ENCODE assay signal across 21 cellular contexts in genomic region chr16:72604375-72604774, GRCh38.
DNase-seq lines count a peak whose midpoint lies in the region; ATAC-seq, FAIRE-seq and TF ChIP-seq lines count a peak whose summit lies in the region.
"Had no signal": no experiment of that assay in that cellular context is flagged by ENCODE, and none has a peak within 500 bp of the region (broad histone marks: within the 10 kb centered on the region; RNA-seq: fewer than 3 reads in every experiment).

No MANE protein-coding gene starts in this region.

- TF ChIP-seq CTCF in GM12865 (IDR thresholded peaks at IDR 0.05; ENCODE audit: insufficient read depth, low read depth, low read length, missing control alignments): no peak

- 0 out of 2 replicates have a peak, but pooled peaks cover 2% of the 10 kb centered on the region for H3K4me1 ChIP-seq in Karpas-422 (ENCODE audit: low read length)

- H3K27me3 ChIP-seq in Karpas-422 (ENCODE audit: low read length): no peaks in the 10 kb centered on the region
- H3K27me3 ChIP-seq: MG63 had no signal

- no peak overlapping the region for H2AFZ ChIP-seq in Karpas-422 (ENCODE audit: low read length)

- no peaks in the 10 kb centered on the region for H3K9me2 ChIP-seq in Karpas-422 (replicated peaks; ENCODE audit: insufficient read depth, low read length)
- H3K9me2 ChIP-seq: SK-N-SH had no signal

- no peaks in the 10 kb centered on the region for H4K20me1 ChIP-seq in Karpas-422 (ENCODE audit: insufficient read depth, low read depth, low read length)

- no peak overlapping the region for H3K4me2 ChIP-seq in Karpas-422 (ENCODE audit: low read depth, low read length, poor library complexity, severe bottlenecking)
- H3K4me2 ChIP-seq: KMS-11, SK-N-SH had no signal

- H3K9ac ChIP-seq in Karpas-422 (ENCODE audit: low read length): no peak overlapping the region
- H3K9ac ChIP-seq: KMS-11, SK-N-SH had no signal

- peak; percentile 44 for FAIRE-seq in GM19239 (lab: Jason Lieb, UNC)
- FAIRE-seq: GM12891, H54, HepG2 had no signal

- no peaks in the 10 kb centered on the region for H3K9me3 ChIP-seq in Karpas-422 (ENCODE audit: low read length)
- H3K9me3 ChIP-seq: MG63, SK-N-SH had no signal

- no peak overlapping the region for H3K27ac ChIP-seq in Karpas-422 (ENCODE audit: low read length)
- H3K27ac ChIP-seq: C4-2B, KMS-11 had no signal

- peak; percentile 51 for ATAC-seq in HG02981 (IDR thresholded peaks at IDR 0.05; ENCODE audit: unreplicated experiment)
- ATAC-seq in GM21786 (IDR thresholded peaks at IDR 0.05; ENCODE audit: unreplicated experiment): no peak
- ATAC-seq: HepG2, Panc1 had no signal

- no peaks in the 10 kb centered on the region for H3K36me3 ChIP-seq in Karpas-422 (ENCODE audit: insufficient read depth, low read length)
- H3K36me3 ChIP-seq: MG63 had no signal

- no peak overlapping the region for H3K4me3 ChIP-seq in GM12865 (ENCODE audit: low read depth, low read length)
- no peak overlapping the region for H3K4me3 ChIP-seq in Karpas-422 (ENCODE audit: low read length)
- H3K4me3 ChIP-seq: MG63 had no signal

- DNase-seq in GM12865 (ENCODE audit: low read depth) (peak; percentile 63), GM19239 (ENCODE audit: insufficient read length, low spot score) (no peak), Karpas-422 (peak; percentile 9), cortex of kidney (lab: John Stamatoyannopoulos, UW) (no peak), NCI-H146 treated with DMSO at 0.1 percent for 48 hours (lab: John Stamatoyannopoulos, UW; ENCODE audit: unreplicated experiment) (no peak), cerebellar nuclear complex (lab: John Stamatoyannopoulos, UW) (no peak)
- DNase-seq: MG63, NCI-H1092 treated with DMSO at 0.1 percent for 48 hours, NCI-H1694 treated with DMSO at 0.1 percent for 48 hours, NCI-H446 treated with DMSO at 0.1 percent for 48 hours, NCI-H82, Right ventricle myocardium superior, SK-N-SH had no signal

- no peaks in the 10 kb centered on the region for H3K79me2 ChIP-seq in Karpas-422 (ENCODE audit: low read length)

Comparison
In these comparisons a context has a peak if more than half of its experiments do, and no peak if none do; other contexts are left out.
1. DNase-seq: peak in GM12865 (single experiment) and Karpas-422 (single experiment); none in GM19239 (single experiment), cortex of kidney (single experiment), NCI-H146 treated with DMSO at 0.1 percent for 48 hours (single experiment) and cerebellar nuclear complex (0 of 2).